In the genomic region with DNA sequence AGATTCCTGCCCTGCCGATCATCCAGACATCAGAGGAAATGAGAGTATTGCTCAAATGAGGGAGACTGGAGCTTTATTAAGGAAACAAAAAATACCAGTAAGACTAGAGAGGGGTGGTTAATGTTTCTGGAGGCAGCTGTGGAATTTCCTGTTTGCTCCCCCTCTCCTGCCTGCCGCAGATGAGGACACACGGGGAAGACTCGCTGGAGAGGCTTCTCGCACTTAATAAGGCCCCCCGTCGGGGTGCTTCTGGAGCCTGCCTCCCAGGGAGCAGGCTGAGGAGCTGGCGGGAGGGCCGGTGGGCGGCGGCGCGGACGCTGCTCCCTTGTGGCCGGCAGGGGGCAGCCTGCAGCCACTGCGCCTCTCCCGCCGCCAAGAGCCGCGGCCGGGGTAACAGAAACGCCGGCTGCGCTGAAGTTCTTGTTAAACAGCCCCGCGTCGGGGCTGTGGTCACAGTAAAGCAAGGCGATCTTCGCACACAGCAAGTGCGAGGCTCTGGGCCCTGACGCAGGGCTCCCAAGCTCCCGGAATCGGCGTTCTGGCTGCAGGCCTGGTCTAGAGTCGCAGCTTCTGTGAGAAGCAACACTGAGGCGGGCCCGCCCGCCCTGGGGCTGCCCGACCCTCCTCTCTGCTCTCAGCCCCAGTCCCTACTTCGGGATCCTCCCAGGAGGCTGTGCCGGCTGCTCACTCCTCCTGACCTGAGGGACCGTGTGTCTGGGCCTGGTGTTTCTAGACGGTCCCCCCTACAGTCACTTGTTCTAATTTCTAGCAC, we compare ENCODE assay signal across 8 cellular contexts. TPM values are rescaled to one million over a fixed set of nuclear protein-coding genes. Genes with fewer than 3 reads are reported as not detected.
DNase-seq lines count a peak whose midpoint lies in the region; ATAC-seq and TF ChIP-seq lines count a peak whose summit lies in the region.

No MANE protein-coding gene starts in this region.

- no peaks in the 10 kb centered on the region for H3K4me1 ChIP-seq in CD8-positive, alpha-beta T cell (ENCODE audit: insufficient read depth, low read length)

- H3K4me1 Mint-ChIP-seq in CD8-positive, alpha-beta T cell (ENCODE audit: low read depth): peaks cover 9% of the 10 kb centered on the region
- H3K4me1 Mint-ChIP-seq in nephron progenitor cell: peaks cover 49% of the 10 kb centered on the region

- peaks cover 8% of the 10 kb centered on the region for H3K27me3 Mint-ChIP-seq in CD8-positive, alpha-beta T cell (ENCODE audit: low read depth)
- peaks cover 11% of the 10 kb centered on the region for H3K27me3 Mint-ChIP-seq in nephron progenitor cell (ENCODE audit: low read depth, poor library complexity)

- CTCF ChIA-PET in CD8-positive, alpha-beta T cell (lab: Charles Lee): interaction anchor here (0.6 to 9.2 kb wide), 55 partner anchors 8 to 772 kb away, joined by 3 to 251 read pairs (median 5); a partner anchor contains a TSS

- intact Hi-C loops in CD8-positive, alpha-beta T cell (cut with DNase I, micrococcal nuclease): loop anchor here (1.0 to 10.0 kb wide), 3 partner anchors 153 to 383 kb away; no protein-coding TSS in a partner anchor

- H3K36me3 Mint-ChIP-seq in CD8-positive, alpha-beta T cell: peaks cover 40% of the 10 kb centered on the region
- peaks cover 30% of the 10 kb centered on the region for H3K36me3 Mint-ChIP-seq in nephron progenitor cell (ENCODE audit: low read depth)

- no peak overlapping the region for H3K4me3 ChIP-seq in CD8-positive, alpha-beta T cell (ENCODE audit: low read depth, low read length)
- H3K4me3 ChIP-seq in fibroblast of pulmonary artery (replicated peaks; ENCODE audit: low read depth, low read length): no peak overlapping the region

- peak; percentile 95 for TF ChIP-seq CTCF in CD8-positive, alpha-beta T cell (IDR thresholded peaks at IDR 0.05)
- TF ChIP-seq CTCF in fibroblast of pulmonary artery (IDR thresholded peaks at IDR 0.05; ENCODE audit: low read length, missing control alignments): peak; percentile 48
- TF ChIP-seq CTCF in nephron progenitor cell (IDR thresholded peaks at IDR 0.05): peak; percentile 96

- POLR2A ChIA-PET in CD8-positive, alpha-beta T cell (lab: Charles Lee): interaction anchor here (0.8 to 2.3 kb wide), 4 partner anchors 8 to 256 kb away, joined by 3 to 9 read pairs (median 4); no protein-coding TSS in a partner anchor

- no peaks in the 10 kb centered on the region for H3K9me3 Mint-ChIP-seq in CD8-positive, alpha-beta T cell
- peaks cover 10% of the 10 kb centered on the region for H3K9me3 Mint-ChIP-seq in nephron progenitor cell

- peaks cover 27% of the 10 kb centered on the region for H3K36me3 ChIP-seq in CD8-positive, alpha-beta T cell (ENCODE audit: insufficient read depth, low read length)

- ATAC-seq in CD8-positive, alpha-beta T cell: peak; percentile 82
- ATAC-seq in HG03108 (IDR thresholded peaks at IDR 0.05; ENCODE audit: unreplicated experiment) (peak; percentile 45), HG03025 (IDR thresholded peaks at IDR 0.05; ENCODE audit: low FRiP score, unreplicated experiment) (no peak)

- no peaks in the 10 kb centered on the region for H3K27me3 ChIP-seq in CD8-positive, alpha-beta T cell (ENCODE audit: insufficient read depth, low read length)

- H3K4me3 Mint-ChIP-seq in CD8-positive, alpha-beta T cell: no peak overlapping the region
- peak overlapping the region; percentile 4 for H3K4me3 Mint-ChIP-seq in nephron progenitor cell

- H3K27ac Mint-ChIP-seq in CD8-positive, alpha-beta T cell: peak overlapping the region; percentile 58
- no peak overlapping the region for H3K27ac Mint-ChIP-seq in nephron progenitor cell

- no peaks in the 10 kb centered on the region for H3K9me3 ChIP-seq in CD8-positive, alpha-beta T cell (ENCODE audit: low read length)

- no peak overlapping the region for H3K27ac ChIP-seq in CD8-positive, alpha-beta T cell (ENCODE audit: low read depth, low read length)

- DNase-seq in CD8-positive, alpha-beta T cell: peak; percentile 27 to 81 (median 55)
- DNase-seq in OCI-M1 (lab: John Stamatoyannopoulos, UW): peak; percentile 75
- peak; percentile 30 to 47 for DNase-seq in activated T-helper 1 cell treated with anti-CD3 and anti-CD28 coated beads, Interleukin-2, amount 50 U/mL, for 16 hours (ENCODE audit: low read depth in 1 of 2, low spot score in 1 of 2)
- DNase-seq in fibroblast of pulmonary artery (ENCODE audit: low read depth): peak; percentile 97
- peak; percentile 83 for DNase-seq in nephron progenitor cell
- peak; percentile 53 for DNase-seq in stimulated activated naive CD4-positive, alpha-beta T cell treated with Interleukin-2 at 50 U/mL for 16 hours (lab: John Stamatoyannopoulos, UW)

RNA-seq across cellular contexts. Expression of a gene that starts 17.4 kb away (rescaled TPM):
- 100 to 1,000 TPM; 124 TPM for total RNA-seq in CD8-positive, alpha-beta T cell

RNA-seq across cellular contexts. Expression of a gene that starts 24.8 kb away (rescaled TPM):
- total RNA-seq in CD8-positive, alpha-beta T cell: not detected

RNA-seq across cellular contexts. Expression of a gene that starts 32.3 kb away (rescaled TPM):
- not detected for total RNA-seq in CD8-positive, alpha-beta T cell

Comparison
In these comparisons a context has a peak if more than half of its experiments do, and no peak if none do; other contexts are left out.
1. DNase-seq: peak in every context shown above with its lines; median percentile 97 in fibroblast of pulmonary artery; 83 in nephron progenitor cell; 75 in OCI-M1; 55 in CD8-positive, alpha-beta T cell; 53 in stimulated activated naive CD4-positive, alpha-beta T cell treated with Interleukin-2 at 50 U/mL for 16 hours; 38 in activated T-helper 1 cell treated with anti-CD3 and anti-CD28 coated beads, Interleukin-2, amount 50 U/mL, for 16 hours.